In the genomic region with DNA sequence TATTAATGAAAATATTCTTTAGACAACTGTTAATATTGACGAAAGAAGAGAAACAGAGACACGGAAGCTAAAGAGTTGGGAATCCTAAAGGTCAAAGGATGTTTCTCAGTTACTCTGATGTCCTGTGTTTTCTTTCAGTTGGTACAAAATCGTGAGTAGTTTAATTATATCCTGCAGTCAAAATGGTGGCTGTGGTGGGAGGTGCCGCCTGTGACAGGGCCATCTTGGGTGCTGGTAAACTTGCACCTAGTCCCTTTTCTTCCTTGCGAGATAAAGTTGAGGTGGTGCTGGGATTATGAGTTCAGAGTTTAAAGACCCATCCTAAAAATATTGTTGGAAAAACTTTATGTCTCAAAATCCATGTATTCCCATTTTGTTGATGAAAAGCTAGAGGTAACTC, we compare ENCODE assay signal across 14 cellular contexts. TPM values are rescaled to one million over a fixed set of nuclear protein-coding genes. Genes with fewer than 3 reads are reported as not detected.
A peak's percentile ranks its signal among the peaks of the same experiment; 100 is the strongest.
DNase-seq lines count a peak whose midpoint lies in the region; ATAC-seq and TF ChIP-seq lines count a peak whose summit lies in the region.
"Had no signal": no experiment of that assay in that cellular context is flagged by ENCODE, and none has a peak within 500 bp of the region (broad histone marks: within the 10 kb centered on the region; RNA-seq: fewer than 3 reads in every experiment).

No MANE protein-coding gene starts in this region.

- intact Hi-C loops in natural killer cell (cut with micrococcal nuclease), result no loop called here

- no peak for ATAC-seq in natural killer cell
- no peak for ATAC-seq in natural killer cell treated with Interleukin-12 subunit alpha and Interleukin-12 subunit beta and Interleukin-15 and Interleukin-18, amount 100 ng/mL, for 72 hours
- no peak for ATAC-seq in naive B cell (ENCODE audit: low read depth in 2 of 2)
- ATAC-seq in HG03175 (IDR thresholded peaks at IDR 0.05; ENCODE audit: unreplicated experiment), result no peak

- DNase-seq in natural killer cell (no peak), endothelial cell (ENCODE audit: low spot score) (no peak), naive B cell (no peak), NCI-H82 (lab: John Stamatoyannopoulos, UW) (no peak), NCI-H345 treated with DMSO at 0.1 percent for 48 hours (lab: John Stamatoyannopoulos, UW; ENCODE audit: unreplicated experiment) (no peak), iPS-NIHi11 (ENCODE audit: low spot score) (no peak)
- DNase-seq in natural killer cell treated with Interleukin-12 subunit alpha and Interleukin-12 subunit beta and Interleukin-15 and Interleukin-18, amount 100 ng/mL, for 72 hours (ENCODE audit: low spot score), result no peak
- DNase-seq: activated CD8-positive, alpha-beta memory T cell treated with anti-CD3 and anti-CD28 coated beads for 24 hours; activated naive CD8-positive, alpha-beta T cell treated with anti-CD3 and anti-CD28 coated beads for 36 hours; cortex of kidney; kidney glomerular epithelial cell; NCI-H510A treated with DMSO at 0.1 percent for 48 hours had no signal

- H3K36me3 Mint-ChIP-seq in natural killer cell (no peaks in the 10 kb centered on the region), endothelial cell (ENCODE audit: low read depth, unreplicated experiment) (peaks cover 17% of the 10 kb centered on the region), naive B cell (no peaks in the 10 kb centered on the region)
- H3K36me3 Mint-ChIP-seq in natural killer cell treated with Interleukin-12 subunit alpha and Interleukin-12 subunit beta and Interleukin-15 and Interleukin-18, amount 100 ng/mL, for 72 hours, result no peaks in the 10 kb centered on the region
- H3K36me3 Mint-ChIP-seq: activated naive CD8-positive, alpha-beta T cell treated with anti-CD3 and anti-CD28 coated beads for 36 hours had no signal

- H3K4me1 Mint-ChIP-seq in natural killer cell, result peaks cover 12 to 21% of the 10 kb centered on the region in 2 donors
- peaks cover 9 to 17% of the 10 kb centered on the region in 2 donors for H3K4me1 Mint-ChIP-seq in natural killer cell treated with Interleukin-12 subunit alpha and Interleukin-12 subunit beta and Interleukin-15 and Interleukin-18, amount 100 ng/mL, for 72 hours (ENCODE audit: low read depth in 2 of 2)
- peaks cover 51% of the 10 kb centered on the region for H3K4me1 Mint-ChIP-seq in endothelial cell (ENCODE audit: unreplicated experiment)
- peaks cover 23 to 32% (median 30%) of the 10 kb centered on the region in 3 donors for H3K4me1 Mint-ChIP-seq in naive B cell

- peak overlapping the region; percentile 37 for H3K4me3 Mint-ChIP-seq in natural killer cell
- no peak overlapping the region for H3K4me3 Mint-ChIP-seq in natural killer cell treated with Interleukin-12 subunit alpha and Interleukin-12 subunit beta and Interleukin-15 and Interleukin-18, amount 100 ng/mL, for 72 hours
- H3K4me3 Mint-ChIP-seq in endothelial cell (ENCODE audit: unreplicated experiment), result peak overlapping the region; percentile 94
- H3K4me3 Mint-ChIP-seq in naive B cell, result peak overlapping the region in 7 of 8 donors; percentile 54 to 90 (median 82)

- TF ChIP-seq CTCF in natural killer cell (IDR thresholded peaks at IDR 0.05) (no peak), endothelial cell (IDR thresholded peaks at IDR 0.05; ENCODE audit: unreplicated experiment) (no peak)

- H3K9me3 Mint-ChIP-seq in natural killer cell (no peaks in the 10 kb centered on the region), endothelial cell (ENCODE audit: unreplicated experiment) (no peaks in the 10 kb centered on the region), naive B cell (peaks cover 0 to 3% (median 0%) of the 10 kb centered on the region in 7 donors)
- no peaks in the 10 kb centered on the region for H3K9me3 Mint-ChIP-seq in natural killer cell treated with Interleukin-12 subunit alpha and Interleukin-12 subunit beta and Interleukin-15 and Interleukin-18, amount 100 ng/mL, for 72 hours
- H3K9me3 Mint-ChIP-seq: activated naive CD8-positive, alpha-beta T cell treated with anti-CD3 and anti-CD28 coated beads for 36 hours had no signal

- H3K27ac Mint-ChIP-seq in natural killer cell (no peak overlapping the region), endothelial cell (ENCODE audit: unreplicated experiment) (peak overlapping the region; percentile 94), naive B cell (peak overlapping the region in 1 of 6 donors; percentile 2)
- no peak overlapping the region for H3K27ac Mint-ChIP-seq in natural killer cell treated with Interleukin-12 subunit alpha and Interleukin-12 subunit beta and Interleukin-15 and Interleukin-18, amount 100 ng/mL, for 72 hours
- H3K27ac Mint-ChIP-seq: activated naive CD8-positive, alpha-beta T cell treated with anti-CD3 and anti-CD28 coated beads for 36 hours had no signal

- H3K27me3 Mint-ChIP-seq in natural killer cell (ENCODE audit: low read depth in 2 of 2), result peaks cover 37 to 47% of the 10 kb centered on the region in 2 donors
- H3K27me3 Mint-ChIP-seq in natural killer cell treated with Interleukin-12 subunit alpha and Interleukin-12 subunit beta and Interleukin-15 and Interleukin-18, amount 100 ng/mL, for 72 hours, result peaks cover 34 to 47% of the 10 kb centered on the region in 2 donors
- H3K27me3 Mint-ChIP-seq in endothelial cell (ENCODE audit: unreplicated experiment), result peaks cover 19% of the 10 kb centered on the region
- peaks cover 31 to 37% (median 33%) of the 10 kb centered on the region in 3 donors for H3K27me3 Mint-ChIP-seq in naive B cell

RNA-seq across cellular contexts. Expression of gene CECR2, which starts 2.2 kb away (rescaled TPM):
- total RNA-seq in natural killer cell (under 1 TPM in 2 of 3 donors, not detected in 1; 0.02 to 0.45 TPM), endothelial cell (ENCODE audit: unreplicated experiment) (65.3 TPM)
- total RNA-seq in natural killer cell treated with Interleukin-12 subunit alpha and Interleukin-12 subunit beta and Interleukin-15 and Interleukin-18, amount 100 ng/mL, for 72 hours, result not detected
- polyA plus RNA-seq in naive B cell (ENCODE audit: low read depth in 6 of 6), result under 1 TPM in 4 of 6 donors, not detected in 2; 0.04 to 0.62 (median 0.10) TPM
- total RNA-seq: osteoblast had no signal

Comparison
In these comparisons a context has a peak if more than half of its experiments do, and no peak if none do; other contexts are left out.
1. RNA of gene CECR2, which starts 2.2 kb away (total RNA-seq): 65.3 TPM in endothelial cell (single experiment); 0.02 to 0.45 TPM in natural killer cell and not detected in natural killer cell treated with Interleukin-12 subunit alpha and Interleukin-12 subunit beta and Interleukin-15 and Interleukin-18, amount 100 ng/mL, for 72 hours; every median in the first group is over 10 times any median in the second.